In genomic region chr7:2612445-2613112, GRCh38 we compare ENCODE assay signal across 12 cellular contexts. TPM values are rescaled to one million over a fixed set of nuclear protein-coding genes. Genes with fewer than 3 reads are reported as not detected.
DNase-seq lines count a peak whose midpoint lies in the region; ATAC-seq and TF ChIP-seq lines count a peak whose summit lies in the region.
"Had no signal": no experiment of that assay in that cellular context is flagged by ENCODE, and none has a peak within 500 bp of the region (broad histone marks: within the 10 kb centered on the region; RNA-seq: fewer than 3 reads in every experiment).

No MANE protein-coding gene starts in this region.

- no peak overlapping the region for H3K4me3 ChIP-seq in MG63
- H3K4me3 ChIP-seq: tibial nerve had no signal

- no peak for TF ChIP-seq CTCF in natural killer cell (IDR thresholded peaks at IDR 0.05)
- TF ChIP-seq CTCF in CD4-positive, alpha-beta T cell (IDR thresholded peaks at IDR 0.05) = no peak

- DNase-seq in DMS53 (lab: John Stamatoyannopoulos, UW) (peak; percentile 22), DMS53 treated with DMSO at 0.1 percent for 48 hours (lab: John Stamatoyannopoulos, UW; ENCODE audit: unreplicated experiment) (no peak), natural killer cell (no peak), germinal center (ENCODE audit: low spot score) (peak; percentile 41), MG63 (no peak)
- no peak for DNase-seq in natural killer cell treated with Interleukin-12 subunit alpha and Interleukin-12 subunit beta and Interleukin-15 and Interleukin-18, amount 100 ng/mL, for 72 hours (ENCODE audit: low spot score)
- DNase-seq in CD4-positive, alpha-beta T cell = no peak
- DNase-seq: 8988T, kidney glomerular epithelial cell had no signal

- H3K4me1 Mint-ChIP-seq in natural killer cell treated with Interleukin-12 subunit alpha and Interleukin-12 subunit beta and Interleukin-15 and Interleukin-18, amount 100 ng/mL, for 72 hours (ENCODE audit: low read depth in 2 of 2) = peaks cover 5 to 6% of the 10 kb centered on the region in 2 donors
- H3K4me1 Mint-ChIP-seq in natural killer cell = peaks cover 13% of the 10 kb centered on the region in 2 donors
- H3K4me1 Mint-ChIP-seq in CD4-positive, alpha-beta T cell (ENCODE audit: low read depth) = peaks cover 8% of the 10 kb centered on the region

- H3K36me3 ChIP-seq in MG63 = no peaks in the 10 kb centered on the region

- ATAC-seq in natural killer cell treated with Interleukin-12 subunit alpha and Interleukin-12 subunit beta and Interleukin-15 and Interleukin-18, amount 100 ng/mL, for 72 hours = peak; percentile 10 to 52
- no peak for ATAC-seq in natural killer cell
- no peak for ATAC-seq in CD4-positive, alpha-beta T cell (ENCODE audit: poor library complexity)
- no peak for ATAC-seq in GM18907 (IDR thresholded peaks at IDR 0.05; ENCODE audit: unreplicated experiment)

- no peaks in the 10 kb centered on the region for H3K27me3 ChIP-seq in CD4-positive, alpha-beta T cell (ENCODE audit: control insufficient read depth, insufficient read depth, low read length)
- H3K27me3 ChIP-seq in MG63 = no peaks in the 10 kb centered on the region
- H3K27me3 ChIP-seq: tibial nerve had no signal

- no peak overlapping the region for H3K4me3 Mint-ChIP-seq in natural killer cell treated with Interleukin-12 subunit alpha and Interleukin-12 subunit beta and Interleukin-15 and Interleukin-18, amount 100 ng/mL, for 72 hours
- H3K4me3 Mint-ChIP-seq in natural killer cell = no peak overlapping the region
- no peak overlapping the region for H3K4me3 Mint-ChIP-seq in CD4-positive, alpha-beta T cell
- H3K4me3 Mint-ChIP-seq: T-helper 2 cell treated with Interferon-gamma antibody and Interleukin-4, amounts not matched to agents 5 μg/mL and 100 μg/mL, for 36 hours had no signal

- no peaks in the 10 kb centered on the region for H3K27me3 Mint-ChIP-seq in natural killer cell treated with Interleukin-12 subunit alpha and Interleukin-12 subunit beta and Interleukin-15 and Interleukin-18, amount 100 ng/mL, for 72 hours
- no peaks in the 10 kb centered on the region for H3K27me3 Mint-ChIP-seq in natural killer cell (ENCODE audit: low read depth in 2 of 2)
- H3K27me3 Mint-ChIP-seq in CD4-positive, alpha-beta T cell = no peaks in the 10 kb centered on the region

- POLR2A ChIA-PET in CD4-positive, alpha-beta T cell (lab: Charles Lee) = interaction anchor here (0.6 kb wide), 1 partner anchor 20 kb away, joined by 5 read pairs; no protein-coding TSS in a partner anchor

- CTCF ChIA-PET in CD4-positive, alpha-beta T cell (lab: Charles Lee) = interaction anchor here (0.6 kb wide), 1 partner anchor 200 kb away, joined by 3 read pairs; no protein-coding TSS in a partner anchor

- no peak overlapping the region for H3K27ac ChIP-seq in CD4-positive, alpha-beta T cell (ENCODE audit: low read depth, low read length)

- no peaks in the 10 kb centered on the region for H3K9me3 Mint-ChIP-seq in natural killer cell treated with Interleukin-12 subunit alpha and Interleukin-12 subunit beta and Interleukin-15 and Interleukin-18, amount 100 ng/mL, for 72 hours
- no peaks in the 10 kb centered on the region for H3K9me3 Mint-ChIP-seq in natural killer cell
- H3K9me3 Mint-ChIP-seq in CD4-positive, alpha-beta T cell = no peaks in the 10 kb centered on the region
- H3K9me3 Mint-ChIP-seq: T-helper 2 cell treated with Interferon-gamma antibody and Interleukin-4, amounts not matched to agents 5 μg/mL and 100 μg/mL, for 36 hours had no signal

- H3K36me3 Mint-ChIP-seq in natural killer cell treated with Interleukin-12 subunit alpha and Interleukin-12 subunit beta and Interleukin-15 and Interleukin-18, amount 100 ng/mL, for 72 hours = no peaks in the 10 kb centered on the region
- H3K36me3 Mint-ChIP-seq in natural killer cell = no peaks in the 10 kb centered on the region
- no peaks in the 10 kb centered on the region for H3K36me3 Mint-ChIP-seq in CD4-positive, alpha-beta T cell (ENCODE audit: low read depth)

- intact Hi-C loops in natural killer cell (cut with micrococcal nuclease) = no loop called here
- intact Hi-C loops in CD4-positive, alpha-beta T cell (cut with DNase I, micrococcal nuclease) = loop anchor here in 1 of 2 experiments (5.0 kb wide), 1 partner anchor 45 kb away; no protein-coding TSS in a partner anchor

- H3K27ac Mint-ChIP-seq in natural killer cell treated with Interleukin-12 subunit alpha and Interleukin-12 subunit beta and Interleukin-15 and Interleukin-18, amount 100 ng/mL, for 72 hours = no peak overlapping the region
- no peak overlapping the region for H3K27ac Mint-ChIP-seq in natural killer cell
- no peak overlapping the region for H3K27ac Mint-ChIP-seq in CD4-positive, alpha-beta T cell
- H3K27ac Mint-ChIP-seq: T-helper 2 cell treated with Interferon-gamma antibody and Interleukin-4, amounts not matched to agents 5 μg/mL and 100 μg/mL, for 36 hours had no signal

- H3K9me3 ChIP-seq in CD4-positive, alpha-beta T cell (ENCODE audit: control insufficient read depth, low read length) = no peaks in the 10 kb centered on the region
- no peaks in the 10 kb centered on the region for H3K9me3 ChIP-seq in MG63
- H3K9me3 ChIP-seq: tibial nerve had no signal

RNA-seq across cellular contexts. Expression of gene TTYH3, which starts 19.2 kb away (rescaled TPM):
- 10 to 100 TPM; 23.7 to 24.8 TPM for total RNA-seq in natural killer cell treated with Interleukin-12 subunit alpha and Interleukin-12 subunit beta and Interleukin-15 and Interleukin-18, amount 100 ng/mL, for 72 hours
- total RNA-seq in natural killer cell = 10 to 100 TPM; 38.3 to 47.1 (median 42.4) TPM
- total RNA-seq in CD4-positive, alpha-beta T cell = 1 to 10 TPM; 7.9 to 9.3 TPM
- 15.8 and 29.8 TPM in 2 replicates for total RNA-seq in MG63 (2014; rRNA removed; shearing (Covaris generic); ENCODE audit: low replicate concordance)

RNA-seq across cellular contexts. Expression of gene IQCE, which starts 53.8 kb away (rescaled TPM):
- 10 to 100 TPM; 11.6 to 17.7 TPM for total RNA-seq in natural killer cell treated with Interleukin-12 subunit alpha and Interleukin-12 subunit beta and Interleukin-15 and Interleukin-18, amount 100 ng/mL, for 72 hours
- 10 to 100 TPM in 2 of 3 donors, 1 to 10 TPM in 1; 9.6 to 13.5 (median 11.3) TPM for total RNA-seq in natural killer cell
- 1 to 10 TPM; 4.3 to 5.6 TPM for total RNA-seq in CD4-positive, alpha-beta T cell
- total RNA-seq in MG63 (2014; rRNA removed; shearing (Covaris generic); ENCODE audit: low replicate concordance) = 8.6 and 18.2 TPM in 2 replicates

RNA-seq across cellular contexts. Expression of gene BRAT1, which starts 57.3 kb away (rescaled TPM):
- 10 to 100 TPM; 27.0 to 61.4 TPM for total RNA-seq in natural killer cell treated with Interleukin-12 subunit alpha and Interleukin-12 subunit beta and Interleukin-15 and Interleukin-18, amount 100 ng/mL, for 72 hours
- total RNA-seq in natural killer cell = 10 to 100 TPM; 24.9 to 26.7 (median 25.6) TPM
- 10 to 100 TPM; 24.1 to 24.5 TPM for total RNA-seq in CD4-positive, alpha-beta T cell
- total RNA-seq in MG63 (2014; rRNA removed; shearing (Covaris generic); ENCODE audit: low replicate concordance) = 43.2 and 59.7 TPM in 2 replicates

Comparison
In these comparisons a context has a peak if more than half of its experiments do, and no peak if none do; other contexts are left out.
1. DNase-seq: peak in DMS53 (single experiment) and germinal center (single experiment); none in DMS53 treated with DMSO at 0.1 percent for 48 hours (single experiment), natural killer cell treated with Interleukin-12 subunit alpha and Interleukin-12 subunit beta and Interleukin-15 and Interleukin-18, amount 100 ng/mL, for 72 hours (single experiment), natural killer cell (single experiment), CD4-positive, alpha-beta T cell (0 of 10) and MG63 (single experiment).
2. ATAC-seq: peak in natural killer cell treated with Interleukin-12 subunit alpha and Interleukin-12 subunit beta and Interleukin-15 and Interleukin-18, amount 100 ng/mL, for 72 hours (2 of 2); none in natural killer cell (0 of 3), CD4-positive, alpha-beta T cell (single experiment) and GM18907 (single experiment).